Comparison of ENCODE assay signal across 16 cellular contexts in genomic region chr7:966291-967069, GRCh38. TPM values are rescaled to one million over a fixed set of nuclear protein-coding genes. Genes with fewer than 3 reads are reported as not detected.
DNase-seq lines count a peak whose midpoint lies in the region; ATAC-seq and TF ChIP-seq lines count a peak whose summit lies in the region.
"Had no signal": no experiment of that assay in that cellular context is flagged by ENCODE, and none has a peak within 500 bp of the region (broad histone marks: within the 10 kb centered on the region; RNA-seq: fewer than 3 reads in every experiment).

No MANE protein-coding gene starts in this region.

- peak overlapping the region; percentile 89 to 98 (median 92) for H3K4me2 ChIP-seq in BLaER1 treated with 17β-estradiol and CSF1 and Interleukin-3, amounts not matched to agents 10 nM and 100 nM

- H3K27me3 Mint-ChIP-seq in chondrocyte (ENCODE audit: low read depth) = no peaks in the 10 kb centered on the region
- H3K27me3 Mint-ChIP-seq in naive thymus-derived CD4-positive, alpha-beta T cell = peaks cover 0 to 6% (median 0%) of the 10 kb centered on the region in 5 donors

- H3K36me3 ChIP-seq in BLaER1 treated with 17β-estradiol and CSF1 and Interleukin-3, amounts not matched to agents 10 nM and 100 nM = peaks cover 41 to 54% (median 52%) of the 10 kb centered on the region in 11 experiments
- H3K36me3 ChIP-seq in HEK293 (ENCODE audit: control insufficient read depth in 2 of 2, insufficient read depth in 1 of 2, low read length in 2 of 2) = peaks cover 13 to 36% of the 10 kb centered on the region in 2 experiments; a peak in 2 of 3 replicates
- peaks cover 0 to 46% (median 23%) of the 10 kb centered on the region in 3 experiments for H3K36me3 ChIP-seq in naive thymus-derived CD4-positive, alpha-beta T cell (ENCODE audit: control insufficient read depth in 2 of 3, insufficient read depth in 3 of 3, low read length in 3 of 3)

- H3K4me3 Mint-ChIP-seq in chondrocyte (ENCODE audit: unreplicated experiment) = no peak overlapping the region
- H3K4me3 Mint-ChIP-seq in naive thymus-derived CD4-positive, alpha-beta T cell = peak overlapping the region in 1 of 10 donors; percentile 1

- H3K4me1 Mint-ChIP-seq in chondrocyte (ENCODE audit: low read depth) = peaks cover 26% of the 10 kb centered on the region
- peaks cover 12 to 43% (median 30%) of the 10 kb centered on the region in 7 donors for H3K4me1 Mint-ChIP-seq in naive thymus-derived CD4-positive, alpha-beta T cell

- no peaks in the 10 kb centered on the region for H3K9me3 ChIP-seq in BLaER1 treated with 17β-estradiol and CSF1 and Interleukin-3, amounts not matched to agents 10 nM and 100 nM (replicated peaks in 1 of 11)
- H3K9me3 ChIP-seq in HEK293 (ENCODE audit: control insufficient read depth, insufficient read depth, low read depth, low read length) = no peaks in the 10 kb centered on the region
- H3K9me3 ChIP-seq in naive thymus-derived CD4-positive, alpha-beta T cell (ENCODE audit: control insufficient read depth in 2 of 3, low read length in 3 of 3) = no peaks in the 10 kb centered on the region
- H3K9me3 ChIP-seq: thyroid gland had no signal

- intact Hi-C loops in naive thymus-derived CD4-positive, alpha-beta T cell (cut with micrococcal nuclease) = no loop called here

- peaks cover 99 to 100% (median 100%) of the 10 kb centered on the region in 10 experiments for H3K4me1 ChIP-seq in BLaER1 treated with 17β-estradiol and CSF1 and Interleukin-3, amounts not matched to agents 10 nM and 100 nM
- H3K4me1 ChIP-seq in HEK293 (ENCODE audit: control insufficient read depth, insufficient read depth, low read length) = no peaks in the 10 kb centered on the region
- H3K4me1 ChIP-seq in naive thymus-derived CD4-positive, alpha-beta T cell (ENCODE audit: control insufficient read depth in 2 of 2, insufficient read depth in 2 of 2, low read length in 2 of 2) = peaks cover 0 to 5% of the 10 kb centered on the region in 2 donors

- peak overlapping the region; percentile 41 for H3K27ac Mint-ChIP-seq in chondrocyte (ENCODE audit: unreplicated experiment)
- H3K27ac Mint-ChIP-seq in naive thymus-derived CD4-positive, alpha-beta T cell = peak overlapping the region in 7 of 9 donors; percentile 38 to 91 (median 56)

- POLR2A ChIA-PET in HEK293 (lab: Yijun Ruan, JAX) = interaction anchor here (0.6 to 2.2 kb wide), 2 partner anchors 9 to 22 kb away, joined by 3 to 9 read pairs; partner anchors contain the start of gene COX19
- POLR2A ChIA-PET in naive thymus-derived CD4-positive, alpha-beta T cell (lab: Charles Lee) = interaction anchor here (1.1 kb wide), 1 partner anchor 207 kb away, joined by 6 read pairs; no protein-coding TSS in a partner anchor

- H3K36me3 Mint-ChIP-seq in chondrocyte (ENCODE audit: low read depth) = peaks cover 13% of the 10 kb centered on the region
- peaks cover 9 to 17% (median 12%) of the 10 kb centered on the region in 5 donors for H3K36me3 Mint-ChIP-seq in naive thymus-derived CD4-positive, alpha-beta T cell

- DNase-seq in chondrocyte (ENCODE audit: low spot score) = peak; percentile 70
- DNase-seq in naive thymus-derived CD4-positive, alpha-beta T cell = no peak
- DNase-seq in AG08396 (ENCODE audit: low spot score) = no peak
- no peak for DNase-seq in NCI-H2171 treated with DMSO at 0.1 percent for 48 hours (lab: John Stamatoyannopoulos, UW)
- no peak for DNase-seq in stimulated activated naive CD4-positive, alpha-beta T cell treated with Interleukin-2 at 50 U/mL for 16 hours (lab: John Stamatoyannopoulos, UW)
- DNase-seq in NCI-H774 (lab: John Stamatoyannopoulos, UW) = no peak
- DNase-seq: activated CD4-positive, CD25-positive, alpha-beta regulatory T cell treated with anti-CD3 and anti-CD28 coated beads, Interleukin-2, amount 50 U/mL, for 72 hours; activated T-cell treated with anti-CD3 and anti-CD28 coated beads, Interleukin-2, amount 50 U/mL, for 1 hour; NCI-H2171; thyroid gland had no signal

- no peak for TF ChIP-seq CTCF in HEK293 (tag by site-specific recombination; IDR thresholded peaks at IDR 0.05)
- TF ChIP-seq CTCF in chondrocyte (IDR thresholded peaks at IDR 0.05) = no peak

- peaks cover 13 to 77% (median 70%) of the 10 kb centered on the region in 11 experiments; a peak in 19 of 22 replicates for H4K20me1 ChIP-seq in BLaER1 treated with 17β-estradiol and CSF1 and Interleukin-3, amounts not matched to agents 10 nM and 100 nM

- no peaks in the 10 kb centered on the region for H3K9me3 Mint-ChIP-seq in chondrocyte (ENCODE audit: low read depth)
- peaks cover 0 to 2% (median 0%) of the 10 kb centered on the region in 11 donors for H3K9me3 Mint-ChIP-seq in naive thymus-derived CD4-positive, alpha-beta T cell

- ATAC-seq in naive thymus-derived CD4-positive, alpha-beta T cell = no peak

- H3K27me3 ChIP-seq in BLaER1 treated with 17β-estradiol and CSF1 and Interleukin-3, amounts not matched to agents 10 nM and 100 nM = peaks cover 0 to 23% (median 0%) of the 10 kb centered on the region in 11 experiments; a peak in 9 of 22 replicates
- H3K27me3 ChIP-seq in naive thymus-derived CD4-positive, alpha-beta T cell (ENCODE audit: control insufficient read depth in 2 of 2, insufficient read depth in 2 of 2, low read length in 2 of 2) = no peaks in the 10 kb centered on the region
- H3K27me3 ChIP-seq: thyroid gland had no signal

- peak overlapping the region in 2 of 10 experiments; percentile 13 to 29; a peak in 2 of 20 replicates for H3K4me3 ChIP-seq in BLaER1 treated with 17β-estradiol and CSF1 and Interleukin-3, amounts not matched to agents 10 nM and 100 nM
- no peak overlapping the region for H3K4me3 ChIP-seq in HEK293 (ENCODE audit: low read depth, low read length)
- no peak overlapping the region for H3K4me3 ChIP-seq in naive thymus-derived CD4-positive, alpha-beta T cell (ENCODE audit: low read length)
- H3K4me3 ChIP-seq: thyroid gland had no signal

- CTCF ChIA-PET in HEK293 (lab: Yijun Ruan, JAX) = interaction anchor here (0.6 to 1.2 kb wide), 6 partner anchors 9 to 227 kb away, joined by 3 to 5 read pairs (median 3); partner anchors contain the start of gene COX19
- CTCF ChIA-PET in naive thymus-derived CD4-positive, alpha-beta T cell (lab: Charles Lee) = no interaction called here

- peak overlapping the region; percentile 26 to 76 (median 66); a peak in 17 of 22 replicates for H3K9ac ChIP-seq in BLaER1 treated with 17β-estradiol and CSF1 and Interleukin-3, amounts not matched to agents 10 nM and 100 nM
- H3K9ac ChIP-seq: parathyroid adenoma had no signal

- peak overlapping the region in 9 of 11 experiments; percentile 59 to 99 (median 76); a peak in 18 of 22 replicates for H3K27ac ChIP-seq in BLaER1 treated with 17β-estradiol and CSF1 and Interleukin-3, amounts not matched to agents 10 nM and 100 nM
- no peak overlapping the region for H3K27ac ChIP-seq in HEK293 (ENCODE audit: extremely low read depth, low read depth, low read length)
- no peak overlapping the region for H3K27ac ChIP-seq in naive thymus-derived CD4-positive, alpha-beta T cell (ENCODE audit: low read depth, low read length)
- H3K27ac ChIP-seq: parathyroid adenoma, thyroid gland had no signal

TF ChIP-seq in HEK293, 187 proteins besides CTCF, POLR2A, EP300 and RAD21:
- TF ChIP-seq ZNF18 (tag by site-specific recombination; IDR thresholded peaks at IDR 0.05) (peak; percentile 88), ZNF549 (tag by site-specific recombination; IDR thresholded peaks at IDR 0.05) (no peak)

RNA-seq across cellular contexts. Expression of gene COX19, which starts 8.9 kb away (rescaled TPM):
- total RNA-seq in chondrocyte = 9.2 to 9.6 TPM (median 9.5 TPM) in 3 replicates
- total RNA-seq in naive thymus-derived CD4-positive, alpha-beta T cell = 10 to 100 TPM; 18.3 to 48.2 (median 46.1) TPM
- 10 to 100 TPM; 26.7 to 28.1 TPM for polyA plus RNA-seq in naive thymus-derived CD4-positive, alpha-beta T cell

RNA-seq across cellular contexts. Expression of gene ADAP1, which starts 12.0 kb away (rescaled TPM):
- total RNA-seq in chondrocyte = 3.9 to 7.0 TPM (median 6.7 TPM) in 3 replicates
- 10 to 100 TPM in 3 of 5 experiments, 1 to 10 TPM in 2; 5.0 to 68.6 (median 17.3) TPM for total RNA-seq in naive thymus-derived CD4-positive, alpha-beta T cell
- 1 to 10 TPM; 3.8 to 5.5 TPM for polyA plus RNA-seq in naive thymus-derived CD4-positive, alpha-beta T cell

RNA-seq across cellular contexts. Expression of gene CYP2W1, which starts 16.5 kb away (rescaled TPM):
- not detected in 3 replicates for total RNA-seq in chondrocyte
- total RNA-seq in naive thymus-derived CD4-positive, alpha-beta T cell = not detected
- not detected for polyA plus RNA-seq in naive thymus-derived CD4-positive, alpha-beta T cell
- total RNA-seq: Daoy, fibroblast of lung, lung microvascular endothelial cell, thyroid gland had no signal
- polyA plus RNA-seq: fibroblast of lung had no signal

Comparison
In these comparisons a context has a peak if more than half of its experiments do, and no peak if none do; other contexts are left out.
1. H3K27ac ChIP-seq: peak in BLaER1 treated with 17β-estradiol and CSF1 and Interleukin-3, amounts not matched to agents 10 nM and 100 nM (9 of 11); none in HEK293 (single experiment) and naive thymus-derived CD4-positive, alpha-beta T cell (single experiment).